In the genomic region with DNA sequence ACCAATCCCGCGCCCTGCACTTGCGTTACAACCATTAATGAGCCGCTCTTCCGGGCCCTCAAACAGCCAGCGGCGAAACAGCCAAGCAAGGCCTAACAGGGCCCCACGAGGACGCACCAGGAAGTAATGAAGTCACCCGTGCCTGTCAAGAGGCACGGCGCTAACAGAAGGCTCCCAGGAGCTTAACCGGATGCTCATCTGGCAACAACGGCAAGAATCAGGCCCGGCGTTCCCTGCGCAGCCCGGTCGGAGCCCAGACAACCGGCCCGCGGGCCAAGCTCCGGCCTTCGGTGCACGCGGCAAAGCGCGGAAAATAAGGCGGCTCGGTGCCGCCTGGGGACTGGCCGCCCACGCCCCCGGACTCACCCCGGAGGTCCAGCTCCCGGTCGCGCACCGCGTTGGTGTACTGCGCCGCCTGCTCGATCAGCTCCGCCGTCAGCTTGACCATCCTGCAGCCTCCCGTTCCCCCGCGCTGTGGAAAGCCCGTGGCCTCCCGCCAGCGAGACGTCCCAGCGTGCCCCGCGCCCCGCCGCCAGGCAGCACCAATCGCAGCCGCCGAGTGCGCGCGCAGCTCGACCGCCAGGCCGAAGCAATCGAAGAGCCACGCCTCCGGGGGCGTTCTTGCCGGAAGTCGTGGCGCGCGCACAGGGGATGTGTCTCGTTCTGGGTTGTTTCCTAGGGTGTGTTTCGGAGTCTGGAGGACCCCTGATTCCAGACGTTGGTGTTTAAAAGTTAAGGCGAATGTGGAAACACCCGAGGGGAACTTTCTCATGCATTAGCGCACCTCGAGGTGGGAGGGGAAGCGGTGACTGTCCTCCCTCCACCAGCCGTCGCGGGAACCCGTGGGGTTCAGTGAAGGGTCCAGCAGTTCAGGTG, we compare ENCODE assay signal across 8 cellular contexts. TPM values are rescaled to one million over a fixed set of nuclear protein-coding genes. Genes with fewer than 3 reads are reported as not detected.
DNase-seq lines count a peak whose midpoint lies in the region; ATAC-seq and TF ChIP-seq lines count a peak whose summit lies in the region.

Gene SNRPA1 (minus strand): TSS at position 518 of the 876 bp plus-strand sequence. CDS start 70 bp downstream, at position 448.

- no peaks in the 10 kb centered on the region for H3K27me3 Mint-ChIP-seq in activated T-cell treated with anti-CD3 and anti-CD28 coated beads, Interleukin-2, amount 50 U/mL, for 24 hours

- H3K4me1 Mint-ChIP-seq in activated T-cell treated with anti-CD3 and anti-CD28 coated beads, Interleukin-2, amount 50 U/mL, for 24 hours (ENCODE audit: low read depth): peaks cover 46% of the 10 kb centered on the region

- DNase-seq in DMS53 (lab: John Stamatoyannopoulos, UW) (peak; percentile 96), KG1 (lab: John Stamatoyannopoulos, UW) (peak; percentile 93)
- DNase-seq in activated T-cell treated with anti-CD3 and anti-CD28 coated beads, Interleukin-2, amount 50 U/mL, for 24 hours: peak; percentile 98
- DNase-seq in stimulated activated CD8-positive, alpha-beta memory T cell treated with anti-CD3 and anti-CD28 coated beads, Interleukin-7, amount 100 ng/mL, for 1 hour (ENCODE audit: low read depth in 2 of 2): peak; percentile 95 to 96

- H3K9ac ChIP-seq in muscle layer of colon (ENCODE audit: low read length): peak within 1 kb of the TSS; percentile 89

- peak within 1 kb of the TSS; percentile 65 to 94 for H3K4me3 ChIP-seq in esophagus (ENCODE audit: low read depth in 1 of 2, low read length in 2 of 2)
- H3K4me3 ChIP-seq in muscle layer of colon (ENCODE audit: low read depth in 1 of 2, low read length in 2 of 2): peak within 1 kb of the TSS; percentile 85 to 89

- H3K36me3 ChIP-seq in esophagus (ENCODE audit: control insufficient read depth in 2 of 2, insufficient read depth in 2 of 2, low read length in 1 of 2) (no peaks in the 10 kb centered on the region), muscle layer of colon (ENCODE audit: insufficient read depth, low read length) (no peaks in the 10 kb centered on the region)

- peak; percentile 76 for ATAC-seq in GM21723 (IDR thresholded peaks at IDR 0.05; ENCODE audit: unreplicated experiment)

- H3K27ac ChIP-seq in esophagus (ENCODE audit: low read depth in 2 of 2, low read length in 1 of 2): peak within 1 kb of the TSS; percentile 84 to 97
- H3K27ac ChIP-seq in muscle layer of colon (ENCODE audit: low read depth, low read length): peak within 1 kb of the TSS; percentile 92

- WGBS in esophagus, 2 donors: 0 to 1% methylated on average over 86 to 87 of the region's 87 CpGs

- H3K9me3 ChIP-seq in esophagus (ENCODE audit: control insufficient read depth in 2 of 2, insufficient read depth in 1 of 2, low read depth in 1 of 2, low read length in 1 of 2) (no peaks in the 10 kb centered on the region), muscle layer of colon (ENCODE audit: low read length) (no peaks in the 10 kb centered on the region)

- peaks cover 53% of the 10 kb centered on the region for H3K36me3 Mint-ChIP-seq in activated T-cell treated with anti-CD3 and anti-CD28 coated beads, Interleukin-2, amount 50 U/mL, for 24 hours (ENCODE audit: low read depth)

- H3K27me3 ChIP-seq in esophagus (ENCODE audit: control insufficient read depth in 1 of 2, insufficient read depth in 2 of 2, low read length in 2 of 2) (no peaks in the 10 kb centered on the region), muscle layer of colon (ENCODE audit: control insufficient read depth in 1 of 2, insufficient read depth in 2 of 2, low read length in 2 of 2) (no peaks in the 10 kb centered on the region)

- peak within 1 kb of the TSS; percentile 95 for H3K4me3 Mint-ChIP-seq in activated T-cell treated with anti-CD3 and anti-CD28 coated beads, Interleukin-2, amount 50 U/mL, for 24 hours

- peaks cover 0 to 2% of the 10 kb centered on the region in 2 donors for H3K4me1 ChIP-seq in esophagus (ENCODE audit: control insufficient read depth in 2 of 2, insufficient read depth in 2 of 2, low read length in 1 of 2)
- H3K4me1 ChIP-seq in muscle layer of colon (ENCODE audit: insufficient read depth, low read length): peaks cover 26% of the 10 kb centered on the region

- peak within 1 kb of the TSS; percentile 98 for H3K27ac Mint-ChIP-seq in activated T-cell treated with anti-CD3 and anti-CD28 coated beads, Interleukin-2, amount 50 U/mL, for 24 hours

- H3K9me3 Mint-ChIP-seq in activated T-cell treated with anti-CD3 and anti-CD28 coated beads, Interleukin-2, amount 50 U/mL, for 24 hours: no peaks in the 10 kb centered on the region

TF ChIP-seq in PFSK-1, 5 proteins besides CTCF, POLR2A, EP300 and RAD21:
- peak; percentile 87; the same call in 1 of the 2 replicates for TF ChIP-seq SIN3A (IDR thresholded peaks at IDR 0.05; ENCODE audit: borderline replicate concordance, insufficient read depth, low read length)
- peak; percentile 99 for TF ChIP-seq FOXP2 (optimal IDR thresholded peaks at IDR 0.05; ENCODE audit: borderline replicate concordance, extremely low read depth, extremely low read length, insufficient read depth)
- peak; percentile 55 for TF ChIP-seq TAF1 (IDR thresholded peaks at IDR 0.05; ENCODE audit: borderline replicate concordance, insufficient read depth, low read length)
- TF ChIP-seq POLR2AphosphoS5 (IDR thresholded peaks at IDR 0.05; ENCODE audit: low read depth, low read length): peak; percentile 92
- peak; percentile 24 to 33; a peak in 3 of 4 replicates for TF ChIP-seq REST (IDR thresholded peaks at IDR 0.05; ENCODE audit: insufficient read depth in 1 of 2, low read depth in 2 of 2, low read length in 2 of 2)

RNA-seq across cellular contexts. Expression of gene SNRPA1, which starts in this region (rescaled TPM):
- 235 TPM for polyA plus RNA-seq in PFSK-1 (2012; ENCODE audit: insufficient read length, low read depth)
- polyA plus RNA-seq in esophagus: 10 to 100 TPM; 38.9 to 53.2 TPM

Comparison
In these comparisons a context has a peak if more than half of its experiments do, and no peak if none do; other contexts are left out.
1. Peak in every context shown above with its lines: DNase-seq, ATAC-seq, H3K4me3 ChIP-seq and H3K27ac ChIP-seq.